ENCODE assay signal across 15 cellular contexts in the genomic region with DNA sequence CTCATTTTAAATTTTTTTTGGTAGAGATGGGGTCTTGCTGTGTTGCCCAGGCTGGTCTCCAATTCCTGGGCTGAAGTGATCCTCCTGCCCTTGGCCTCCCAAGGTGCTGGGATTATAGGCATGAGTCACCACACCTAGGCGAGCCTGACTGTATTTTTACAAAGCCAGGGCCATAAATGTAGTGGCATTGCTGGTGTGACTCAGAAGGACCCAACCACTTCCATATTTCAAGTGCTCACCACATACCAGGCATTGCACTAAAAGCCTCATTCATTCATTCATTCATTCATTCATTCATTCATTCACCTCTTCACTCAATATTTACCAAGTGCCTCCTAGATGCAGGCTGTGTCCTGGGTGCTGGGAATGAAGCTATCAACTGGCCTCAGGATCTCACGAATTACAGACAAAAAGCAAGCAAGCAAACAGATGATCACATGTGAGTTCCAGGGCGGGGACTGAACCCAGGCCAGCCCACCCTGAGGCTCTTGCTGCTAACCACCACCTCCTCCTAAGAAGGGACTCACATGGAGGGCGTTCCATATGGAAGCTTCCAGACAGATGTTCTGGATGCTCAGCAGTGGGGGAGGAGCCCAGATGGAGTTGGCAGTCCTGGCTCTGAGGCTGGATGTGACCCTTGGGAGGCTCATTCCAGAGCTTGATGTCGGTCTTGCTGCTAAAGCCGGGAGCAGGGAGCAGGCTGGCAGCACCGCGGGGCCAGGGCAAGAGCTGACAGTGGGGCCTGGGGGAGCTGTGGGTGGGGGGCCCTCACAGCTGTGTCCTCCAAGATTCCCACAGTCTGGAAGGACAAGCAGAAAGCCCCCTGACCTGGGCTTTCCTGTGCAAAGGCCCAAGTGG.
DNase-seq lines count a peak whose midpoint lies in the region; ATAC-seq and TF ChIP-seq lines count a peak whose summit lies in the region.
"Had no signal": no experiment of that assay in that cellular context is flagged by ENCODE, and none has a peak within 500 bp of the region (broad histone marks: within the 10 kb centered on the region; RNA-seq: fewer than 3 reads in every experiment).

No MANE protein-coding gene starts in this region.

- H3K4me1 Mint-ChIP-seq in type B pancreatic cell (ENCODE audit: unreplicated experiment), result peaks cover 18% of the 10 kb centered on the region
- H3K4me1 Mint-ChIP-seq: T-cell had no signal

- no peak overlapping the region for H3K9ac ChIP-seq in colonic mucosa (ENCODE audit: low read depth in 2 of 2, low read length in 2 of 2)

- DNase-seq in NCI-H2171 treated with DMSO at 0.1 percent for 48 hours (lab: John Stamatoyannopoulos, UW), result peak; percentile 8
- no peak for DNase-seq in NCI-H2171 (lab: John Stamatoyannopoulos, UW)
- peak; percentile 29 for DNase-seq in NCI-H226
- DNase-seq in colonic mucosa, result peak; percentile 75
- DNase-seq in renal cortical epithelial cell (ENCODE audit: low read depth), result peak; percentile 79
- DNase-seq in type B pancreatic cell (ENCODE audit: extremely low spot score, unreplicated experiment), result no peak
- DNase-seq: activated CD4-positive, alpha-beta T cell treated with anti-CD3 and anti-CD28 coated beads, Interleukin-2, amount 50 U/mL, for 48 hours; activated effector memory CD4-positive, alpha-beta T cell treated with anti-CD3 and anti-CD28 coated beads, Interleukin-2, amount 50 U/mL, for 16 hours; cerebellar nuclear complex; DMS79 treated with DMSO at 0.1 percent for 48 hours; NCI-H1048; NCI-H526; T-cell had no signal

- ATAC-seq in GM18517 (IDR thresholded peaks at IDR 0.05; ENCODE audit: unreplicated experiment) (no peak), HG02610 (IDR thresholded peaks at IDR 0.05; ENCODE audit: unreplicated experiment) (no peak)
- ATAC-seq: T-cell had no signal

- H3K27ac Mint-ChIP-seq in type B pancreatic cell, result no peak overlapping the region
- H3K27ac Mint-ChIP-seq: T-cell had no signal

- intact Hi-C loops in colonic mucosa (cut with DNase I), result no loop called here

- H3K36me3 ChIP-seq in colonic mucosa, result no peaks in the 10 kb centered on the region

- no peaks in the 10 kb centered on the region for H3K9me3 Mint-ChIP-seq in type B pancreatic cell
- H3K9me3 Mint-ChIP-seq: T-cell had no signal

- H3K4me1 ChIP-seq in colonic mucosa, result peaks cover 3% of the 10 kb centered on the region

- H3K4me3 ChIP-seq in colonic mucosa, result no peak overlapping the region

- no peaks in the 10 kb centered on the region for H3K27me3 ChIP-seq in colonic mucosa

- TF ChIP-seq CTCF in colonic mucosa (IDR thresholded peaks at IDR 0.05) (no peak), type B pancreatic cell (conservative IDR thresholded peaks at IDR 0.05) (no peak)

- peak overlapping the region; percentile 44 for H3K27ac ChIP-seq in colonic mucosa

- peaks cover 2% of the 10 kb centered on the region for H3K27me3 Mint-ChIP-seq in type B pancreatic cell
- H3K27me3 Mint-ChIP-seq: T-cell had no signal

- no peak overlapping the region for H3K4me3 Mint-ChIP-seq in type B pancreatic cell
- H3K4me3 Mint-ChIP-seq: T-cell had no signal

- H3K36me3 Mint-ChIP-seq in type B pancreatic cell, result no peaks in the 10 kb centered on the region
- H3K36me3 Mint-ChIP-seq: T-cell had no signal

- H3K9me3 ChIP-seq in colonic mucosa, result no peaks in the 10 kb centered on the region

Comparison
In these comparisons a context has a peak if more than half of its experiments do, and no peak if none do; other contexts are left out.
1. DNase-seq: peak in NCI-H2171 treated with DMSO at 0.1 percent for 48 hours (single experiment), NCI-H226 (single experiment), colonic mucosa (single experiment) and renal cortical epithelial cell (single experiment); none in NCI-H2171 (single experiment) and type B pancreatic cell (single experiment).